In genomic region chr5:157744055-157745011, GRCh38 we compare ENCODE assay signal across 1 cellular context.
TF ChIP-seq lines count a peak whose summit lies in the region.

No MANE protein-coding gene starts in this region.

TF ChIP-seq in HepG2, 621 proteins besides CTCF, POLR2A, EP300 and RAD21 (continued from another document and continues in another):
- TF ChIP-seq, protein P1, sequence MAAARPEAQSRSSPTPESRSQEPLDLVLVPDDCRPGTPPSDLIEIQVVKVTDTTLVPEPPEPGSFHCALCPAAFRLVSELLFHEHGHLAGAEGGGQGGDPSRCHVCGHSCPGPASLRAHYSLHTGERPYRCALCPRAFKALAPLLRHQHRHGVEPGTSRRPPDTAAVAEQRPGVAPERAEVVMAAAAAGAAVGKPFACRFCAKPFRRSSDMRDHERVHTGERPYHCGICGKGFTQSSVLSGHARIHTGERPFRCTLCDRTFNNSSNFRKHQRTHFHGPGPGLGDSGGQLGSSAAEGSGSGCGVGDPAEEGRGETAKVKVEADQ (CRISPR knock-in tag; IDR thresholded peaks at IDR 0.05; ENCODE audit: borderline replicate concordance): no peak
- no peak for TF ChIP-seq ZNF775 (CRISPR knock-in tag; IDR thresholded peaks at IDR 0.05; ENCODE audit: borderline replicate concordance)
- TF ChIP-seq, protein P2, sequence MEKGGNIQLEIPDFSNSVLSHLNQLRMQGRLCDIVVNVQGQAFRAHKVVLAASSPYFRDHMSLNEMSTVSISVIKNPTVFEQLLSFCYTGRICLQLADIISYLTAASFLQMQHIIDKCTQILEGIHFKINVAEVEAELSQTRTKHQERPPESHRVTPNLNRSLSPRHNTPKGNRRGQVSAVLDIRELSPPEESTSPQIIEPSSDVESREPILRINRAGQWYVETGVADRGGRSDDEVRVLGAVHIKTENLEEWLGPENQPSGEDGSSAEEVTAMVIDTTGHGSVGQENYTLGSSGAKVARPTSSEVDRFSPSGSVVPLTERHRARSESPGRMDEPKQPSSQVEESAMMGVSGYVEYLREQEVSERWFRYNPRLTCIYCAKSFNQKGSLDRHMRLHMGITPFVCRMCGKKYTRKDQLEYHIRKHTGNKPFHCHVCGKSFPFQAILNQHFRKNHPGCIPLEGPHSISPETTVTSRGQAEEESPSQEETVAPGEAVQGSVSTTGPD (CRISPR knock-in tag; IDR thresholded peaks at IDR 0.05): no peak
- no peak for TF ChIP-seq ZNF34 (CRISPR knock-in tag; IDR thresholded peaks at IDR 0.05; ENCODE audit: borderline replicate concordance)
- TF ChIP-seq MEIS2 (CRISPR knock-in tag; IDR thresholded peaks at IDR 0.05): no peak
- TF ChIP-seq PBX3 (CRISPR knock-in tag; IDR thresholded peaks at IDR 0.05; ENCODE audit: borderline replicate concordance): no peak
- no peak for TF ChIP-seq BRCA1 (CRISPR knock-in tag; IDR thresholded peaks at IDR 0.05)
- TF ChIP-seq ZNF44 (CRISPR knock-in tag; IDR thresholded peaks at IDR 0.05): no peak
- no peak for TF ChIP-seq DR1 (CRISPR knock-in tag; IDR thresholded peaks at IDR 0.05)
- TF ChIP-seq ELF1 (CRISPR knock-in tag; IDR thresholded peaks at IDR 0.05): no peak
- TF ChIP-seq, protein P3, sequence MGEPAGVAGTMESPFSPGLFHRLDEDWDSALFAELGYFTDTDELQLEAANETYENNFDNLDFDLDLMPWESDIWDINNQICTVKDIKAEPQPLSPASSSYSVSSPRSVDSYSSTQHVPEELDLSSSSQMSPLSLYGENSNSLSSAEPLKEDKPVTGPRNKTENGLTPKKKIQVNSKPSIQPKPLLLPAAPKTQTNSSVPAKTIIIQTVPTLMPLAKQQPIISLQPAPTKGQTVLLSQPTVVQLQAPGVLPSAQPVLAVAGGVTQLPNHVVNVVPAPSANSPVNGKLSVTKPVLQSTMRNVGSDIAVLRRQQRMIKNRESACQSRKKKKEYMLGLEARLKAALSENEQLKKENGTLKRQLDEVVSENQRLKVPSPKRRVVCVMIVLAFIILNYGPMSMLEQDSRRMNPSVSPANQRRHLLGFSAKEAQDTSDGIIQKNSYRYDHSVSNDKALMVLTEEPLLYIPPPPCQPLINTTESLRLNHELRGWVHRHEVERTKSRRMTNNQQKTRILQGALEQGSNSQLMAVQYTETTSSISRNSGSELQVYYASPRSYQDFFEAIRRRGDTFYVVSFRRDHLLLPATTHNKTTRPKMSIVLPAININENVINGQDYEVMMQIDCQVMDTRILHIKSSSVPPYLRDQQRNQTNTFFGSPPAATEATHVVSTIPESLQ (CRISPR knock-in tag; conservative IDR thresholded peaks at IDR 0.05): no peak
- TF ChIP-seq, protein P4, sequence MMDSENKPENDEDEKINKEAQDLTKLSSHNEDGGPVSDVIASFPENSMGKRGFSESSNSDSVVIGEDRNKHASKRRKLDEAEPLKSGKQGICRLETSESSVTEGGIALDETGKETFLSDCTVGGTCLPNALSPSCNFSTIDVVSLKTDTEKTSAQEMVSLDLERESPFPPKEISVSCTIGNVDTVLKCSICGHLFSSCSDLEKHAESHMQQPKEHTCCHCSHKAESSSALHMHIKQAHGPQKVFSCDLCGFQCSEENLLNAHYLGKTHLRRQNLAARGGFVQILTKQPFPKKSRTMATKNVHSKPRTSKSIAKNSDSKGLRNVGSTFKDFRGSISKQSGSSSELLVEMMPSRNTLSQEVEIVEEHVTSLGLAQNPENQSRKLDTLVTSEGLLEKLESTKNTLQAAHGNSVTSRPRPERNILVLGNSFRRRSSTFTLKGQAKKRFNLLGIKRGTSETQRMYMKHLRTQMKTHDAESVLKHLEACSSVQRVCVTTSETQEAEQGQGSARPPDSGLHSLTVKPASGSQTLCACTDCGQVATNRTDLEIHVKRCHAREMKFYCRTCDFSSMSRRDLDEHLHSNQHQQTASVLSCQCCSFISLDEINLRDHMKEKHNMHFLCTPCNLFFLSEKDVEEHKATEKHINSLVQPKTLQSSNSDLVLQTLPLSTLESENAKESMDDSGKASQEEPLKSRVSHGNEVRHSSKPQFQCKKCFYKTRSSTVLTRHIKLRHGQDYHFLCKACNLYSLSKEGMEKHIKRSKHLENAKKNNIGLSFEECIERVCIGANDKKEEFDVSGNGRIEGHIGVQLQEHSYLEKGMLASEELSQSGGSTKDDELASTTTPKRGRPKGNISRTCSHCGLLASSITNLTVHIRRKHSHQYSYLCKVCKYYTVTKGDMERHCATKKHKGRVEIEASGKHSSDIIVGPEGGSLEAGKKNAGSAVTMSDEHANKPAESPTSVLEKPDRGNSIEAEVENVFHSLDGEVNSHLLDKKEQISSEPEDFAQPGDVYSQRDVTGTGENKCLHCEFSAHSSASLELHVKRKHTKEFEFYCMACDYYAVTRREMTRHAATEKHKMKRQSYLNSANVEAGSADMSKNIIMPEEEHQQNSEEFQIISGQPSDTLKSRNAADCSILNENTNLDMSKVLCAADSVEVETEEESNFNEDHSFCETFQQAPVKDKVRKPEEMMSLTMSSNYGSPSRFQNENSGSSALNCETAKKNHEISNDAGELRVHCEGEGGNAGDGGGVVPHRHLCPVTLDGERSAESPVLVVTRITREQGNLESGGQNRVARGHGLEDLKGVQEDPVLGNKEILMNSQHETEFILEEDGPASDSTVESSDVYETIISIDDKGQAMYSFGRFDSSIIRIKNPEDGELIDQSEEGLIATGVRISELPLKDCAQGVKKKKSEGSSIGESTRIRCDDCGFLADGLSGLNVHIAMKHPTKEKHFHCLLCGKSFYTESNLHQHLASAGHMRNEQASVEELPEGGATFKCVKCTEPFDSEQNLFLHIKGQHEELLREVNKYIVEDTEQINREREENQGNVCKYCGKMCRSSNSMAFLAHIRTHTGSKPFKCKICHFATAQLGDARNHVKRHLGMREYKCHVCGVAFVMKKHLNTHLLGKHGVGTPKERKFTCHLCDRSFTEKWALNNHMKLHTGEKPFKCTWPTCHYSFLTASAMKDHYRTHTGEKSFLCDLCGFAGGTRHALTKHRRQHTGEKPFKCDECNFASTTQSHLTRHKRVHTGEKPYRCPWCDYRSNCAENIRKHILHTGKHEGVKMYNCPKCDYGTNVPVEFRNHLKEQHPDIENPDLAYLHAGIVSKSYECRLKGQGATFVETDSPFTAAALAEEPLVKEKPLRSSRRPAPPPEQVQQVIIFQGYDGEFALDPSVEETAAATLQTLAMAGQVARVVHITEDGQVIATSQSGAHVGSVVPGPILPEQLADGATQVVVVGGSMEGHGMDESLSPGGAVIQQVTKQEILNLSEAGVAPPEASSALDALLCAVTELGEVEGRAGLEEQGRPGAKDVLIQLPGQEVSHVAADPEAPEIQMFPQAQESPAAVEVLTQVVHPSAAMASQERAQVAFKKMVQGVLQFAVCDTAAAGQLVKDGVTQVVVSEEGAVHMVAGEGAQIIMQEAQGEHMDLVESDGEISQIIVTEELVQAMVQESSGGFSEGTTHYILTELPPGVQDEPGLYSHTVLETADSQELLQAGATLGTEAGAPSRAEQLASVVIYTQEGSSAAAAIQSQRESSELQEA (CRISPR knock-in tag; IDR thresholded peaks at IDR 0.05; ENCODE audit: not compliant biosample characterization): no peak
- TF ChIP-seq, protein P5, sequence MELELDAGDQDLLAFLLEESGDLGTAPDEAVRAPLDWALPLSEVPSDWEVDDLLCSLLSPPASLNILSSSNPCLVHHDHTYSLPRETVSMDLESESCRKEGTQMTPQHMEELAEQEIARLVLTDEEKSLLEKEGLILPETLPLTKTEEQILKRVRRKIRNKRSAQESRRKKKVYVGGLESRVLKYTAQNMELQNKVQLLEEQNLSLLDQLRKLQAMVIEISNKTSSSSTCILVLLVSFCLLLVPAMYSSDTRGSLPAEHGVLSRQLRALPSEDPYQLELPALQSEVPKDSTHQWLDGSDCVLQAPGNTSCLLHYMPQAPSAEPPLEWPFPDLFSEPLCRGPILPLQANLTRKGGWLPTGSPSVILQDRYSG (CRISPR knock-in tag; IDR thresholded peaks at IDR 0.05): no peak
- TF ChIP-seq AHDC1 (CRISPR knock-in tag; IDR thresholded peaks at IDR 0.05; ENCODE audit: borderline replicate concordance): no peak
- peak; percentile 49; the same call in 1 of the 2 replicates for TF ChIP-seq RBFOX2 (IDR thresholded peaks at IDR 0.05; ENCODE audit: low read depth, low read length)
- no peak for TF ChIP-seq STAT5B (CRISPR knock-in tag; IDR thresholded peaks at IDR 0.05)
- TF ChIP-seq ZNF432 (CRISPR knock-in tag; IDR thresholded peaks at IDR 0.05; ENCODE audit: borderline replicate concordance): 0 out of 2 replicates have a peak, but pooled peaks have one; percentile 46
- no peak for TF ChIP-seq YEATS4 (CRISPR knock-in tag; IDR thresholded peaks at IDR 0.05; ENCODE audit: borderline replicate concordance)
- TF ChIP-seq, protein P6, sequence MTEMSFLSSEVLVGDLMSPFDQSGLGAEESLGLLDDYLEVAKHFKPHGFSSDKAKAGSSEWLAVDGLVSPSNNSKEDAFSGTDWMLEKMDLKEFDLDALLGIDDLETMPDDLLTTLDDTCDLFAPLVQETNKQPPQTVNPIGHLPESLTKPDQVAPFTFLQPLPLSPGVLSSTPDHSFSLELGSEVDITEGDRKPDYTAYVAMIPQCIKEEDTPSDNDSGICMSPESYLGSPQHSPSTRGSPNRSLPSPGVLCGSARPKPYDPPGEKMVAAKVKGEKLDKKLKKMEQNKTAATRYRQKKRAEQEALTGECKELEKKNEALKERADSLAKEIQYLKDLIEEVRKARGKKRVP (CRISPR knock-in tag; IDR thresholded peaks at IDR 0.05): no peak
- no peak for TF ChIP-seq CBX1 (IDR thresholded peaks at IDR 0.05; ENCODE audit: low read depth)
- TF ChIP-seq ZNF282 (IDR thresholded peaks at IDR 0.05; ENCODE audit: partially characterized antibody): no peak
- no peak for TF ChIP-seq PITX1 (CRISPR knock-in tag; IDR thresholded peaks at IDR 0.05)
- TF ChIP-seq ATF7-NPFF (CRISPR knock-in tag; IDR thresholded peaks at IDR 0.05; ENCODE audit: low read depth): no peak
- no peak for TF ChIP-seq AGO1 (IDR thresholded peaks at IDR 0.05; ENCODE audit: low read depth, low read length, poor library complexity, severe bottlenecking)
- no peak for TF ChIP-seq POGZ (CRISPR knock-in tag; IDR thresholded peaks at IDR 0.05)
- peak; percentile 26 for TF ChIP-seq PHF8 (CRISPR knock-in tag; IDR thresholded peaks at IDR 0.05)
- TF ChIP-seq NR1H2 (CRISPR knock-in tag; IDR thresholded peaks at IDR 0.05; ENCODE audit: borderline replicate concordance, low read depth): no peak
- no peak for TF ChIP-seq TEAD2 (CRISPR knock-in tag; IDR thresholded peaks at IDR 0.05)
- TF ChIP-seq ZNF24 (IDR thresholded peaks at IDR 0.05): no peak
- TF ChIP-seq GLMP (CRISPR knock-in tag; IDR thresholded peaks at IDR 0.05; ENCODE audit: borderline replicate concordance): no peak
- TF ChIP-seq SIX1 (CRISPR knock-in tag; IDR thresholded peaks at IDR 0.05; ENCODE audit: borderline replicate concordance): no peak
- no peak for TF ChIP-seq GPN1 (CRISPR knock-in tag; IDR thresholded peaks at IDR 0.05; ENCODE audit: borderline replicate concordance)
